26 cellular contexts compared by ENCODE assay signal in genomic region chr17:74544991-74545441, GRCh38. TPM values are rescaled to one million over a fixed set of nuclear protein-coding genes. Genes with fewer than 3 reads are reported as not detected.
DNase-seq lines count a peak whose midpoint lies in the region; ATAC-seq and TF ChIP-seq lines count a peak whose summit lies in the region.
"Had no signal": no experiment of that assay in that cellular context is flagged by ENCODE, and none has a peak within 500 bp of the region (broad histone marks: within the 10 kb centered on the region; RNA-seq: fewer than 3 reads in every experiment).

No MANE protein-coding gene starts in this region.

- H3K9me3 Mint-ChIP-seq in activated CD4-positive, alpha-beta memory T cell treated with anti-CD3 and anti-CD28 coated beads, Interleukin-2, amount 10 ng/mL, durations not matched to agents 7 days and 5 days, result no peaks in the 10 kb centered on the region
- H3K9me3 Mint-ChIP-seq in activated CD4-positive, alpha-beta memory T cell treated with anti-CD3 and anti-CD28 coated beads for 36 hours, result no peaks in the 10 kb centered on the region
- H3K9me3 Mint-ChIP-seq: activated T-cell treated with anti-CD3 and anti-CD28 coated beads, Interleukin-2, amount 50 U/mL, for 24 hours; CD4-positive, CD25-positive, alpha-beta regulatory T cell; nephron progenitor cell; stimulated activated naive CD8-positive, alpha-beta T cell treated with anti-CD3 and anti-CD28 coated beads, Interleukin-15, amount 100 ng/mL, for 72 hours; type B pancreatic cell had no signal

- no peak overlapping the region for H3K27ac ChIP-seq in thoracic aorta
- H3K27ac ChIP-seq: gastrocnemius medialis, PC-9, VCaP had no signal

- ATAC-seq in thoracic aorta (ENCODE audit: insufficient number of reproducible peaks, low FRiP score, low read depth) (no peak), GM19463 (IDR thresholded peaks at IDR 0.05; ENCODE audit: unreplicated experiment) (no peak), HG02885 (IDR thresholded peaks at IDR 0.05; ENCODE audit: poor library complexity, unreplicated experiment) (no peak)
- ATAC-seq: gastrocnemius medialis; stimulated activated naive CD8-positive, alpha-beta T cell treated with anti-CD3 and anti-CD28 coated beads, Interleukin-15, amount 100 ng/mL, for 72 hours had no signal

- H3K9me3 ChIP-seq in thoracic aorta, result no peaks in the 10 kb centered on the region
- H3K9me3 ChIP-seq: gastrocnemius medialis had no signal

- peaks cover 51% of the 10 kb centered on the region for H3K4me1 Mint-ChIP-seq in activated CD4-positive, alpha-beta memory T cell treated with anti-CD3 and anti-CD28 coated beads, Interleukin-2, amount 10 ng/mL, durations not matched to agents 7 days and 5 days
- H3K4me1 Mint-ChIP-seq in activated CD4-positive, alpha-beta memory T cell treated with anti-CD3 and anti-CD28 coated beads for 36 hours (ENCODE audit: low read depth), result peaks cover 6% of the 10 kb centered on the region

- peak overlapping the region; percentile 71 for H3K27ac Mint-ChIP-seq in activated CD4-positive, alpha-beta memory T cell treated with anti-CD3 and anti-CD28 coated beads, Interleukin-2, amount 10 ng/mL, durations not matched to agents 7 days and 5 days
- no peak overlapping the region for H3K27ac Mint-ChIP-seq in activated CD4-positive, alpha-beta memory T cell treated with anti-CD3 and anti-CD28 coated beads for 36 hours
- H3K27ac Mint-ChIP-seq: activated T-cell treated with anti-CD3 and anti-CD28 coated beads, Interleukin-2, amount 50 U/mL, for 24 hours; CD4-positive, CD25-positive, alpha-beta regulatory T cell; nephron progenitor cell; stimulated activated naive CD8-positive, alpha-beta T cell treated with anti-CD3 and anti-CD28 coated beads, Interleukin-15, amount 100 ng/mL, for 72 hours; type B pancreatic cell had no signal

- DNase-seq in activated CD4-positive, alpha-beta memory T cell treated with anti-CD3 and anti-CD28 coated beads, Interleukin-2, amount 10 ng/mL, durations not matched to agents 7 days and 5 days, result no peak
- DNase-seq in activated CD4-positive, alpha-beta memory T cell treated with anti-CD3 and anti-CD28 coated beads for 36 hours, result no peak
- DNase-seq in NB4 (ENCODE audit: low read depth), result no peak
- DNase-seq in left kidney (ENCODE audit: low read depth, low spot score), result peak; percentile 68
- no peak for DNase-seq in thoracic aorta (ENCODE audit: low spot score)
- no peak for DNase-seq in effector CD8-positive, alpha-beta T cell (lab: John Stamatoyannopoulos, UW)
- DNase-seq: activated naive CD4-positive, alpha-beta T cell treated with Interleukin-2 at 50 U/mL for 16 hours; activated T-cell treated with anti-CD3 and anti-CD28 coated beads, Interleukin-2, amount 50 U/mL, for 24 hours; CD4-positive, CD25-positive, alpha-beta regulatory T cell; DMS53; gastrocnemius medialis; NCI-H1092; NCI-H2029 treated with DMSO at 0.1 percent for 48 hours; nephron progenitor cell; PC-9; small intestine; stimulated activated naive CD8-positive, alpha-beta T cell treated with anti-CD3 and anti-CD28 coated beads, Interleukin-15, amount 100 ng/mL, for 72 hours had no signal

- H3K4me3 ChIP-seq in NB4 (ENCODE audit: low read depth, low read length), result peak overlapping the region; percentile 11
- H3K4me3 ChIP-seq in thoracic aorta, result peak overlapping the region; percentile 50
- H3K4me3 ChIP-seq: gastrocnemius medialis, PC-9 had no signal

- H3K36me3 Mint-ChIP-seq in activated CD4-positive, alpha-beta memory T cell treated with anti-CD3 and anti-CD28 coated beads, Interleukin-2, amount 10 ng/mL, durations not matched to agents 7 days and 5 days (ENCODE audit: low read depth), result no peaks in the 10 kb centered on the region
- H3K36me3 Mint-ChIP-seq in activated CD4-positive, alpha-beta memory T cell treated with anti-CD3 and anti-CD28 coated beads for 36 hours, result no peaks in the 10 kb centered on the region
- H3K36me3 Mint-ChIP-seq: CD4-positive, CD25-positive, alpha-beta regulatory T cell; type B pancreatic cell had no signal

- intact Hi-C loops in activated CD4-positive, alpha-beta memory T cell treated with anti-CD3 and anti-CD28 coated beads for 36 hours (cut with micrococcal nuclease), result no loop called here

- no peaks in the 10 kb centered on the region for H3K4me1 ChIP-seq in thoracic aorta (ENCODE audit: control insufficient read depth in 1 of 2, low read depth in 2 of 2)
- H3K4me1 ChIP-seq: gastrocnemius medialis had no signal

- CTCF ChIA-PET in activated CD4-positive, alpha-beta memory T cell treated with anti-CD3 and anti-CD28 coated beads, Interleukin-2, amount 10 ng/mL, durations not matched to agents 7 days and 5 days (lab: Charles Lee), result no interaction called here
- CTCF ChIA-PET in activated CD4-positive, alpha-beta memory T cell treated with anti-CD3 and anti-CD28 coated beads for 36 hours (lab: Charles Lee), result no interaction called here

- TF ChIP-seq CTCF in NB4 (IDR thresholded peaks at IDR 0.05; ENCODE audit: low read depth, low read length) (no peak), thoracic aorta (IDR thresholded peaks at IDR 0.05) (no peak)

- H3K27me3 ChIP-seq in thoracic aorta (replicated peaks; ENCODE audit: insufficient read depth), result no peaks in the 10 kb centered on the region

- no peak for TF ChIP-seq POLR2A in NB4 (IDR thresholded peaks at IDR 0.05; ENCODE audit: extremely low read depth, insufficient read length)

- H3K27me3 Mint-ChIP-seq in activated CD4-positive, alpha-beta memory T cell treated with anti-CD3 and anti-CD28 coated beads, Interleukin-2, amount 10 ng/mL, durations not matched to agents 7 days and 5 days, result peaks cover 15% of the 10 kb centered on the region
- H3K27me3 Mint-ChIP-seq in activated CD4-positive, alpha-beta memory T cell treated with anti-CD3 and anti-CD28 coated beads for 36 hours, result peaks cover 5% of the 10 kb centered on the region
- H3K27me3 Mint-ChIP-seq: CD4-positive, CD25-positive, alpha-beta regulatory T cell had no signal

- no peaks in the 10 kb centered on the region for H3K36me3 ChIP-seq in thoracic aorta
- H3K36me3 ChIP-seq: gastrocnemius medialis had no signal

- POLR2A ChIA-PET in activated CD4-positive, alpha-beta memory T cell treated with anti-CD3 and anti-CD28 coated beads, Interleukin-2, amount 10 ng/mL, durations not matched to agents 7 days and 5 days (lab: Charles Lee), result interaction anchor here (0.8 kb wide), 1 partner anchor 14 kb away, joined by 3 read pairs; the partner anchor contains the start of gene CD300LB
- POLR2A ChIA-PET in activated CD4-positive, alpha-beta memory T cell treated with anti-CD3 and anti-CD28 coated beads for 36 hours (lab: Charles Lee), result no interaction called here

- H3K4me3 Mint-ChIP-seq in activated CD4-positive, alpha-beta memory T cell treated with anti-CD3 and anti-CD28 coated beads, Interleukin-2, amount 10 ng/mL, durations not matched to agents 7 days and 5 days, result peak overlapping the region; percentile 57
- no peak overlapping the region for H3K4me3 Mint-ChIP-seq in activated CD4-positive, alpha-beta memory T cell treated with anti-CD3 and anti-CD28 coated beads for 36 hours
- H3K4me3 Mint-ChIP-seq: activated T-cell treated with anti-CD3 and anti-CD28 coated beads, Interleukin-2, amount 50 U/mL, for 24 hours; CD4-positive, CD25-positive, alpha-beta regulatory T cell; nephron progenitor cell; stimulated activated naive CD8-positive, alpha-beta T cell treated with anti-CD3 and anti-CD28 coated beads, Interleukin-15, amount 100 ng/mL, for 72 hours; type B pancreatic cell had no signal

RNA-seq across cellular contexts. Expression of gene CD300C, which starts 0.9 kb away (rescaled TPM):
- 1 to 10 TPM; 3.9 to 4.1 TPM for total RNA-seq in activated CD4-positive, alpha-beta memory T cell treated with anti-CD3 and anti-CD28 coated beads, Interleukin-2, amount 10 ng/mL, durations not matched to agents 7 days and 5 days
- under 1 TPM in 1 of 2 experiments, not detected in 1; 0.14 TPM for total RNA-seq in activated CD4-positive, alpha-beta memory T cell treated with anti-CD3 and anti-CD28 coated beads for 36 hours
- 1 to 10 TPM; 2.5 to 4.3 TPM for total RNA-seq in thoracic aorta
- total RNA-seq: CD4-positive, CD25-positive, alpha-beta regulatory T cell; PC-9; pulmonary artery endothelial cell had no signal

RNA-seq across cellular contexts. Expression of gene CD300LB, which starts 13.7 kb away (rescaled TPM):
- not detected for total RNA-seq in activated CD4-positive, alpha-beta memory T cell treated with anti-CD3 and anti-CD28 coated beads, Interleukin-2, amount 10 ng/mL, durations not matched to agents 7 days and 5 days
- not detected for total RNA-seq in activated CD4-positive, alpha-beta memory T cell treated with anti-CD3 and anti-CD28 coated beads for 36 hours
- total RNA-seq in thoracic aorta, result under 1 TPM; 0.81 to 0.85 TPM
- total RNA-seq: CD4-positive, CD25-positive, alpha-beta regulatory T cell; esophagus mucosa; HT1080; PC-9; pulmonary artery endothelial cell; T-helper 1 cell treated with Interleukin-12 subunit alpha and Interleukin-12 subunit beta and Interleukin-4 antibody, amounts not matched to agents 30 ng/mL and 1 ng/mL, for 36 hours had no signal

RNA-seq across cellular contexts. Expression of gene CD300H, which starts 22.3 kb away (rescaled TPM):
- total RNA-seq in activated CD4-positive, alpha-beta memory T cell treated with anti-CD3 and anti-CD28 coated beads, Interleukin-2, amount 10 ng/mL, durations not matched to agents 7 days and 5 days, result not detected
- total RNA-seq in activated CD4-positive, alpha-beta memory T cell treated with anti-CD3 and anti-CD28 coated beads for 36 hours, result not detected
- not detected for total RNA-seq in thoracic aorta
- total RNA-seq: aorta; CD4-positive, CD25-positive, alpha-beta regulatory T cell; esophagus mucosa; gastrocnemius medialis; HT1080; PC-9; pulmonary artery endothelial cell; T-helper 1 cell treated with Interleukin-12 subunit alpha and Interleukin-12 subunit beta and Interleukin-4 antibody, amounts not matched to agents 30 ng/mL and 1 ng/mL, for 36 hours had no signal

RNA-seq across cellular contexts. Expression of gene CD300LD, which starts 47.1 kb away (rescaled TPM):
- not detected for total RNA-seq in activated CD4-positive, alpha-beta memory T cell treated with anti-CD3 and anti-CD28 coated beads, Interleukin-2, amount 10 ng/mL, durations not matched to agents 7 days and 5 days
- not detected for total RNA-seq in activated CD4-positive, alpha-beta memory T cell treated with anti-CD3 and anti-CD28 coated beads for 36 hours
- not detected for total RNA-seq in thoracic aorta
- total RNA-seq: aorta; CD4-positive, CD25-positive, alpha-beta regulatory T cell; esophagus mucosa; gastrocnemius medialis; HT1080; PC-9; pulmonary artery endothelial cell; T-helper 1 cell treated with Interleukin-12 subunit alpha and Interleukin-12 subunit beta and Interleukin-4 antibody, amounts not matched to agents 30 ng/mL and 1 ng/mL, for 36 hours had no signal
